ENCODE assay signal across 9 cellular contexts in genomic region chr7:90507692-90508091, GRCh38. TPM values are rescaled to one million over a fixed set of nuclear protein-coding genes. Genes with fewer than 3 reads are reported as not detected.
"Had no signal": no experiment of that assay in that cellular context is flagged by ENCODE, and none has a peak within 500 bp of the region (broad histone marks: within the 10 kb centered on the region; RNA-seq: fewer than 3 reads in every experiment).

No MANE protein-coding gene starts in this region.

- H3K4me3 ChIP-seq: GM12878 had no signal

- ATAC-seq: GM12878 had no signal

- DNase-seq: GDM1, GF-D8 had no signal

- FAIRE-seq: G401.6, GM12878, GM12891, GM12892, GM18507, GM19239 had no signal

RNA-seq across cellular contexts. Expression of gene PTTG1IP2, which starts 38.3 kb away (rescaled TPM):
- total RNA-seq: G401, GM12878 had no signal
- polyA plus RNA-seq: GM12878 had no signal
